In genomic region chr2:127170452-127171197, GRCh38 we compare ENCODE assay signal across 27 cellular contexts. TPM values are rescaled to one million over a fixed set of nuclear protein-coding genes. Genes with fewer than 3 reads are reported as not detected.
A peak's percentile ranks its signal among the peaks of the same experiment; 100 is the strongest.
DNase-seq lines count a peak whose midpoint lies in the region; ATAC-seq lines count a peak whose summit lies in the region.
"Had no signal": no experiment of that assay in that cellular context is flagged by ENCODE, and none has a peak within 500 bp of the region (broad histone marks: within the 10 kb centered on the region; RNA-seq: fewer than 3 reads in every experiment).

No MANE protein-coding gene starts in this region.

- no peaks in the 10 kb centered on the region for H3K4me1 ChIP-seq in naive thymus-derived CD4-positive, alpha-beta T cell (ENCODE audit: control insufficient read depth in 2 of 2, insufficient read depth in 2 of 2, low read length in 2 of 2)

- CTCF ChIA-PET in naive thymus-derived CD4-positive, alpha-beta T cell (lab: Charles Lee): no interaction called here

- DNase-seq in RPMI7951 (ENCODE audit: low read depth) (peak; percentile 27), islet precursor cell (peak; percentile 59), posterior vena cava (ENCODE audit: low spot score) (no peak), DMS153 treated with DMSO at 0.1 percent for 48 hours (lab: John Stamatoyannopoulos, UW; ENCODE audit: unreplicated experiment) (no peak)
- DNase-seq in naive thymus-derived CD4-positive, alpha-beta T cell: no peak
- no peak for DNase-seq in stimulated activated naive B cell treated with anti-CD40 and anti-IgM and Interleukin-4, amounts not matched to agents 10 μg/mL and 1 μg/mL and 100 μg/mL, for 72 hours
- DNase-seq: activated CD4-positive, alpha-beta T cell treated with anti-CD3 and anti-CD28 coated beads, Interleukin-2, amount 50 U/mL, for 48 hours; activated naive CD4-positive, alpha-beta T cell treated with anti-CD3 and anti-CD28 coated beads, Interleukin-2, amount 10 ng/mL, durations not matched to agents 7 days and 5 days; brain microvascular endothelial cell; CD4-positive, CD25-positive, alpha-beta regulatory T cell; EL; foreskin fibroblast; heart right ventricle; naive B cell; NCI-H1092; NCI-H1930; NCI-H2227 treated with DMSO at 0.1 percent for 48 hours; NCI-H69; SJCRH30; stimulated activated CD4-positive, alpha-beta T cell treated with anti-CD3 and anti-CD28 coated beads, Interleukin-4, amount 100 ng/mL, for 24 hours; T-helper 1 cell; uterus had no signal

- no peak overlapping the region for H3K27ac ChIP-seq in naive thymus-derived CD4-positive, alpha-beta T cell (ENCODE audit: low read depth, low read length)
- H3K27ac ChIP-seq: brain microvascular endothelial cell, heart right ventricle, right atrium auricular region, SJCRH30, suprapubic skin, uterus had no signal

- no peak overlapping the region for H3K27ac Mint-ChIP-seq in naive thymus-derived CD4-positive, alpha-beta T cell
- H3K27ac Mint-ChIP-seq in stimulated activated naive B cell treated with anti-CD40 and anti-IgM and Interleukin-4, amounts not matched to agents 10 μg/mL and 1 μg/mL and 100 μg/mL, for 72 hours: peak overlapping the region; percentile 47
- H3K27ac Mint-ChIP-seq: activated naive CD4-positive, alpha-beta T cell treated with anti-CD3 and anti-CD28 coated beads, Interleukin-2, amount 10 ng/mL, durations not matched to agents 7 days and 5 days; CD4-positive, CD25-positive, alpha-beta regulatory T cell; stimulated activated effector memory CD8-positive, alpha-beta T cell treated with anti-CD3 and anti-CD28 coated beads, Interleukin-12 subunit alpha, Interleukin-12 subunit beta, amount 100 ng/mL, for 72 hours had no signal

- H3K4me3 ChIP-seq in naive thymus-derived CD4-positive, alpha-beta T cell (ENCODE audit: low read length): no peak overlapping the region
- H3K4me3 ChIP-seq: heart right ventricle, right atrium auricular region, SJCRH30, suprapubic skin, uterus had no signal

- no peaks in the 10 kb centered on the region for H3K27me3 ChIP-seq in naive thymus-derived CD4-positive, alpha-beta T cell (ENCODE audit: control insufficient read depth in 2 of 2, insufficient read depth in 2 of 2, low read length in 2 of 2)
- H3K27me3 ChIP-seq: brain microvascular endothelial cell, right atrium auricular region, SJCRH30, suprapubic skin, uterus had no signal

- no peaks in the 10 kb centered on the region for H3K36me3 ChIP-seq in naive thymus-derived CD4-positive, alpha-beta T cell (ENCODE audit: control insufficient read depth in 2 of 3, insufficient read depth in 3 of 3, low read length in 3 of 3)
- H3K36me3 ChIP-seq: brain microvascular endothelial cell, heart right ventricle, right atrium auricular region, SJCRH30, suprapubic skin, uterus had no signal

- ATAC-seq in naive thymus-derived CD4-positive, alpha-beta T cell: peak; percentile 27
- no peak for ATAC-seq in stimulated activated naive B cell treated with anti-CD40 and anti-IgM and Interleukin-4, amounts not matched to agents 10 μg/mL and 1 μg/mL and 100 μg/mL, for 72 hours (replicated peaks)
- no peak for ATAC-seq in HG03439 (IDR thresholded peaks at IDR 0.05; ENCODE audit: unreplicated experiment)
- ATAC-seq: heart right ventricle; Panc1; stimulated activated effector memory CD8-positive, alpha-beta T cell treated with anti-CD3 and anti-CD28 coated beads, Interleukin-12 subunit alpha, Interleukin-12 subunit beta, amount 100 ng/mL, for 72 hours had no signal

- H3K9me3 ChIP-seq in naive thymus-derived CD4-positive, alpha-beta T cell (ENCODE audit: control insufficient read depth in 2 of 3, low read length in 3 of 3): no peaks in the 10 kb centered on the region
- H3K9me3 ChIP-seq: heart right ventricle, right atrium auricular region, SJCRH30, suprapubic skin, uterus had no signal

- POLR2A ChIA-PET in naive thymus-derived CD4-positive, alpha-beta T cell (lab: Charles Lee): no interaction called here

- no peak overlapping the region for H3K4me3 Mint-ChIP-seq in naive thymus-derived CD4-positive, alpha-beta T cell
- no peak overlapping the region for H3K4me3 Mint-ChIP-seq in stimulated activated naive B cell treated with anti-CD40 and anti-IgM and Interleukin-4, amounts not matched to agents 10 μg/mL and 1 μg/mL and 100 μg/mL, for 72 hours
- H3K4me3 Mint-ChIP-seq: activated naive CD4-positive, alpha-beta T cell treated with anti-CD3 and anti-CD28 coated beads, Interleukin-2, amount 10 ng/mL, durations not matched to agents 7 days and 5 days; CD4-positive, CD25-positive, alpha-beta regulatory T cell; naive B cell; stimulated activated effector memory CD8-positive, alpha-beta T cell treated with anti-CD3 and anti-CD28 coated beads, Interleukin-12 subunit alpha, Interleukin-12 subunit beta, amount 100 ng/mL, for 72 hours had no signal

- no peaks in the 10 kb centered on the region for H3K36me3 Mint-ChIP-seq in naive thymus-derived CD4-positive, alpha-beta T cell
- no peaks in the 10 kb centered on the region for H3K36me3 Mint-ChIP-seq in stimulated activated naive B cell treated with anti-CD40 and anti-IgM and Interleukin-4, amounts not matched to agents 10 μg/mL and 1 μg/mL and 100 μg/mL, for 72 hours
- H3K36me3 Mint-ChIP-seq: activated naive CD4-positive, alpha-beta T cell treated with anti-CD3 and anti-CD28 coated beads, Interleukin-2, amount 10 ng/mL, durations not matched to agents 7 days and 5 days; CD4-positive, CD25-positive, alpha-beta regulatory T cell; naive B cell; stimulated activated effector memory CD8-positive, alpha-beta T cell treated with anti-CD3 and anti-CD28 coated beads, Interleukin-12 subunit alpha, Interleukin-12 subunit beta, amount 100 ng/mL, for 72 hours had no signal

- H3K4me1 Mint-ChIP-seq in naive thymus-derived CD4-positive, alpha-beta T cell: no peaks in the 10 kb centered on the region
- peaks cover 2 to 21% of the 10 kb centered on the region in 2 donors for H3K4me1 Mint-ChIP-seq in stimulated activated naive B cell treated with anti-CD40 and anti-IgM and Interleukin-4, amounts not matched to agents 10 μg/mL and 1 μg/mL and 100 μg/mL, for 72 hours
- H3K4me1 Mint-ChIP-seq: activated naive CD4-positive, alpha-beta T cell treated with anti-CD3 and anti-CD28 coated beads, Interleukin-2, amount 10 ng/mL, durations not matched to agents 7 days and 5 days; CD4-positive, CD25-positive, alpha-beta regulatory T cell; naive B cell; stimulated activated effector memory CD8-positive, alpha-beta T cell treated with anti-CD3 and anti-CD28 coated beads, Interleukin-12 subunit alpha, Interleukin-12 subunit beta, amount 100 ng/mL, for 72 hours had no signal

- H3K27me3 Mint-ChIP-seq in naive thymus-derived CD4-positive, alpha-beta T cell: peaks cover 0 to 8% (median 1%) of the 10 kb centered on the region in 5 donors
- peaks cover 10% of the 10 kb centered on the region in 2 donors for H3K27me3 Mint-ChIP-seq in stimulated activated naive B cell treated with anti-CD40 and anti-IgM and Interleukin-4, amounts not matched to agents 10 μg/mL and 1 μg/mL and 100 μg/mL, for 72 hours
- H3K27me3 Mint-ChIP-seq: activated naive CD4-positive, alpha-beta T cell treated with anti-CD3 and anti-CD28 coated beads, Interleukin-2, amount 10 ng/mL, durations not matched to agents 7 days and 5 days had no signal

- H3K9me3 Mint-ChIP-seq in naive thymus-derived CD4-positive, alpha-beta T cell: peaks cover 0 to 2% (median 0%) of the 10 kb centered on the region in 11 donors
- H3K9me3 Mint-ChIP-seq in stimulated activated naive B cell treated with anti-CD40 and anti-IgM and Interleukin-4, amounts not matched to agents 10 μg/mL and 1 μg/mL and 100 μg/mL, for 72 hours: no peaks in the 10 kb centered on the region
- H3K9me3 Mint-ChIP-seq: activated naive CD4-positive, alpha-beta T cell treated with anti-CD3 and anti-CD28 coated beads, Interleukin-2, amount 10 ng/mL, durations not matched to agents 7 days and 5 days; naive B cell; stimulated activated effector memory CD8-positive, alpha-beta T cell treated with anti-CD3 and anti-CD28 coated beads, Interleukin-12 subunit alpha, Interleukin-12 subunit beta, amount 100 ng/mL, for 72 hours had no signal

- intact Hi-C loops in naive thymus-derived CD4-positive, alpha-beta T cell (cut with micrococcal nuclease): no loop called here
- intact Hi-C loops in posterior vena cava (cut with DNase I): loop anchor here in 1 of 2 donors (10.0 kb wide), 1 partner anchor 66 kb away; the partner anchor contains the start of gene BIN1

RNA-seq across cellular contexts. Expression of gene CYP27C1, which starts 49.5 kb away (rescaled TPM):
- total RNA-seq in RPMI7951 (2014; rRNA removed; shearing (Covaris generic)): 3.5 TPM in 2 replicates
- total RNA-seq in naive thymus-derived CD4-positive, alpha-beta T cell: not detected
- not detected for polyA plus RNA-seq in naive thymus-derived CD4-positive, alpha-beta T cell
- under 1 TPM; 0.29 to 0.88 TPM for total RNA-seq in posterior vena cava
- total RNA-seq: CD4-positive, CD25-positive, alpha-beta regulatory T cell had no signal
- polyA plus RNA-seq: CD4-positive, CD25-positive, alpha-beta regulatory T cell had no signal

Comparison
In these comparisons a context has a peak if more than half of its experiments do, and no peak if none do; other contexts are left out.
1. DNase-seq: peak in RPMI7951 (single experiment) and islet precursor cell (single experiment); none in naive thymus-derived CD4-positive, alpha-beta T cell (0 of 9), stimulated activated naive B cell treated with anti-CD40 and anti-IgM and Interleukin-4, amounts not matched to agents 10 μg/mL and 1 μg/mL and 100 μg/mL, for 72 hours (single experiment), posterior vena cava (single experiment) and DMS153 treated with DMSO at 0.1 percent for 48 hours (single experiment).